Comparison of ENCODE assay signal across 19 cellular contexts in genomic region chr2:182655750-182656149, GRCh38.
"Had no signal": no experiment of that assay in that cellular context is flagged by ENCODE, and none has a peak within 500 bp of the region (broad histone marks: within the 10 kb centered on the region; RNA-seq: fewer than 3 reads in every experiment).

No MANE protein-coding gene starts in this region.

- H3K27ac ChIP-seq: esophagus muscularis mucosa, thyroid gland had no signal

- H3K27ac Mint-ChIP-seq: activated CD4-positive, alpha-beta T cell treated with anti-CD3 and anti-CD28 coated beads for 36 hours; activated naive CD4-positive, alpha-beta T cell treated with anti-CD3 and anti-CD28 coated beads, Interleukin-2, amount 50 U/mL, for 72 hours; activated T-helper 1 cell treated with anti-CD3 and anti-CD28 coated beads, Interleukin-12 subunit alpha, Interleukin-12 subunit beta, Interleukin-2, Interleukin-4 antibody, amounts not matched to agents 30 ng/mL and 10 ng/mL and 1 ng/mL, durations not matched to agents 14 hours and 24 hours and 36 hours; natural killer cell; T-helper 2 cell treated with Interferon-gamma antibody and Interleukin-4, amounts not matched to agents 5 μg/mL and 100 μg/mL, for 36 hours; WTC11 had no signal

- H3K4me1 ChIP-seq: thyroid gland had no signal

- ATAC-seq: activated CD4-positive, alpha-beta T cell treated with anti-CD3 and anti-CD28 coated beads for 36 hours; activated naive CD4-positive, alpha-beta T cell treated with anti-CD3 and anti-CD28 coated beads, Interleukin-2, amount 50 U/mL, for 72 hours; natural killer cell; WTC11 had no signal

- H3K36me3 Mint-ChIP-seq: activated naive CD4-positive, alpha-beta T cell treated with anti-CD3 and anti-CD28 coated beads, Interleukin-2, amount 50 U/mL, for 72 hours; natural killer cell; WTC11 had no signal

- H3K9me3 Mint-ChIP-seq: activated naive CD4-positive, alpha-beta T cell treated with anti-CD3 and anti-CD28 coated beads, Interleukin-2, amount 50 U/mL, for 72 hours; activated T-helper 1 cell treated with anti-CD3 and anti-CD28 coated beads, Interleukin-12 subunit alpha, Interleukin-12 subunit beta, Interleukin-2, Interleukin-4 antibody, amounts not matched to agents 30 ng/mL and 10 ng/mL and 1 ng/mL, durations not matched to agents 14 hours and 24 hours and 36 hours; natural killer cell; T-helper 2 cell treated with Interferon-gamma antibody and Interleukin-4, amounts not matched to agents 5 μg/mL and 100 μg/mL, for 36 hours; WTC11 had no signal

- H3K27me3 ChIP-seq: esophagus muscularis mucosa, thyroid gland had no signal

- H3K36me3 ChIP-seq: esophagus muscularis mucosa, thyroid gland had no signal

- H3K4me3 Mint-ChIP-seq: activated CD4-positive, alpha-beta T cell treated with anti-CD3 and anti-CD28 coated beads for 36 hours; activated T-helper 1 cell treated with anti-CD3 and anti-CD28 coated beads, Interleukin-12 subunit alpha, Interleukin-12 subunit beta, Interleukin-2, Interleukin-4 antibody, amounts not matched to agents 30 ng/mL and 10 ng/mL and 1 ng/mL, durations not matched to agents 14 hours and 24 hours and 36 hours; natural killer cell; T-helper 2 cell treated with Interferon-gamma antibody and Interleukin-4, amounts not matched to agents 5 μg/mL and 100 μg/mL, for 36 hours; WTC11 had no signal

- DNase-seq: activated CD4-positive, alpha-beta T cell treated with anti-CD3 and anti-CD28 coated beads for 36 hours; activated CD4-positive, alpha-beta T cell treated with anti-CD3 and anti-CD28 coated beads, Interleukin-2, amount 50 U/mL, for 48 hours; activated gamma-delta T cell treated with Interleukin-2 at 50 U/mL for 16 hours; dermis blood vessel endothelial cell; effector memory CD4-positive, alpha-beta T cell; mesenchymal stem cell; natural killer cell; occipital lobe; retina; stimulated activated CD4-positive, alpha-beta T cell treated with anti-CD3 and anti-CD28 coated beads, Interleukin-12 subunit alpha, Interleukin-12 subunit beta, amount 100 ng/mL, for 4 hours; stimulated activated CD4-positive, alpha-beta T cell treated with anti-CD3 and anti-CD28 coated beads, Interleukin-1b, Interleukin-23, amount 100 ng/mL, for 48 hours; stimulated activated naive CD4-positive, alpha-beta T cell treated with Interleukin-2 at 50 U/mL for 16 hours; thyroid gland had no signal

- H3K4me3 ChIP-seq: esophagus muscularis mucosa, thyroid gland had no signal

- FAIRE-seq: TTC549 had no signal

- H3K4me1 Mint-ChIP-seq: natural killer cell, WTC11 had no signal

- H3K9me3 ChIP-seq: esophagus muscularis mucosa, thyroid gland had no signal
